Comparison of ENCODE assay signal across 8 cellular contexts in genomic region chr3:122794779-122795673, GRCh38. TPM values are rescaled to one million over a fixed set of nuclear protein-coding genes. Genes with fewer than 3 reads are reported as not detected.
DNase-seq lines count a peak whose midpoint lies in the region; ATAC-seq, FAIRE-seq and TF ChIP-seq lines count a peak whose summit lies in the region.

Gene SLC49A4 (plus strand): TSS chr3:122795069. CDS start chr3:122795193, 124 bp downstream.

- no peaks in the 10 kb centered on the region for H4K20me1 ChIP-seq in keratinocyte (ENCODE audit: control insufficient read depth, extremely low read depth, insufficient read depth, low read length)

- H3K4me3 ChIP-seq in bronchial epithelial cell (ENCODE audit: low read depth, low read length) (peak within 1 kb of the TSS; percentile 74), keratinocyte (ENCODE audit: control insufficient read depth in 2 of 3, extremely low read depth in 1 of 3, insufficient read depth in 2 of 3, low read depth in 1 of 3, low read length in 3 of 3) (peak within 1 kb of the TSS; percentile 66 to 85 (median 84))

- peak within 1 kb of the TSS; percentile 72 for H2AFZ ChIP-seq in keratinocyte (ENCODE audit: control insufficient read depth, low read length)

- H3K4me1 ChIP-seq in keratinocyte (ENCODE audit: control insufficient read depth, extremely low read depth, insufficient read depth, low read length): peaks cover 46% of the 10 kb centered on the region

- peak within 1 kb of the TSS; percentile 99 for H3K27ac ChIP-seq in keratinocyte (ENCODE audit: control insufficient read depth, insufficient read depth, low read length)

- H3K9ac ChIP-seq in keratinocyte (ENCODE audit: control insufficient read depth, extremely low read depth, insufficient read depth, low read length): peak within 1 kb of the TSS; percentile 87

- no peaks in the 10 kb centered on the region for H3K36me3 ChIP-seq in bronchial epithelial cell (ENCODE audit: control insufficient read depth, insufficient read depth, low read length)
- H3K36me3 ChIP-seq in keratinocyte (ENCODE audit: control insufficient read depth in 2 of 2, extremely low read depth in 1 of 2, insufficient read depth in 2 of 2, low read length in 2 of 2): peaks cover 0 to 2% of the 10 kb centered on the region in 2 experiments

- no peaks in the 10 kb centered on the region for H3K9me3 ChIP-seq in keratinocyte (ENCODE audit: control insufficient read depth, low read depth, low read length)

- peak within 1 kb of the TSS; percentile 89 for H3K4me2 ChIP-seq in keratinocyte (ENCODE audit: control insufficient read depth, extremely low read depth, insufficient read depth, low read depth, low read length)

- dilution Hi-C loops in keratinocyte (cut with MboI; ENCODE audit: extremely low pct_ligation_motif_present, low sequenced_read_pairs): no loop called here

- no peaks in the 10 kb centered on the region for H3K9me1 ChIP-seq in keratinocyte (ENCODE audit: control insufficient read depth, extremely low read depth, insufficient read depth, low read length)

- FAIRE-seq in bronchial epithelial cell (lab: Jason Lieb, UNC) (no peak), keratinocyte (lab: Jason Lieb, UNC) (no peak)

- DNase-seq in T follicular helper cell (ENCODE audit: low read depth) (peak; percentile 48), bronchial epithelial cell (ENCODE audit: low read depth) (peak; percentile 62), keratinocyte (ENCODE audit: low read depth, low spot score) (no peak), NCI-H2107 (lab: John Stamatoyannopoulos, UW) (no peak), NCI-H2227 treated with DMSO at 0.1 percent for 48 hours (lab: John Stamatoyannopoulos, UW) (no peak)
- DNase-seq in stimulated activated CD4-positive, alpha-beta T cell treated with anti-CD3 and anti-CD28 coated beads, Interleukin-1b, Interleukin-23, amount 100 ng/mL, for 1 hour (ENCODE audit: low read depth in 2 of 2): peak; percentile 5 to 44

- ATAC-seq in GM18858 (IDR thresholded peaks at IDR 0.05; ENCODE audit: unreplicated experiment): peak; percentile 64
- peak; percentile 77 for ATAC-seq in HG03045 (IDR thresholded peaks at IDR 0.05; ENCODE audit: unreplicated experiment)

- TF ChIP-seq CTCF in bronchial epithelial cell (IDR thresholded peaks at IDR 0.05; ENCODE audit: insufficient read depth, low read length, severe bottlenecking) (no peak), keratinocyte (optimal IDR thresholded peaks at IDR 0.05 in 1 of 3, IDR thresholded peaks at IDR 0.05 in 1 of 3, conservative IDR thresholded peaks at IDR 0.05 in 1 of 3; ENCODE audit: extremely low read depth in 1 of 3, insufficient read depth in 2 of 3, low read length in 3 of 3) (peak in 1 of 3 experiments; percentile 8)

- H3K79me2 ChIP-seq in keratinocyte (ENCODE audit: control insufficient read depth, insufficient read depth, low read length): peaks cover 17% of the 10 kb centered on the region

- H3K27me3 ChIP-seq in bronchial epithelial cell (ENCODE audit: control insufficient read depth, insufficient read depth, low read length) (no peaks in the 10 kb centered on the region), keratinocyte (ENCODE audit: control insufficient read depth, extremely low read depth, insufficient read depth, low read length) (no peaks in the 10 kb centered on the region)

RNA-seq across cellular contexts. Expression of gene SLC49A4, which starts in this region (rescaled TPM):
- 21.6 and 26.4 TPM in 2 replicates for total RNA-seq in bronchial epithelial cell
- 16.2 to 19.1 TPM (median 18.2 TPM) in 3 replicates for polyA plus RNA-seq in keratinocyte
- 9.5 TPM for polyA plus RNA-seq in keratinocyte (2011; ENCODE audit: low read depth)
- polyA plus RNA-seq in keratinocyte (2011; cell fraction: cytosol; rRNA removed): 9.0 and 14.1 TPM in 2 replicates
- 19.9 and 28.4 TPM in 2 replicates for polyA plus RNA-seq in keratinocyte (2011; cell fraction: nucleus; rRNA removed)
- 12.7 and 19.0 TPM in 2 replicates for polyA plus RNA-seq in keratinocyte (2012; ENCODE audit: low replicate concordance)
- polyA minus RNA-seq in keratinocyte: 14.8 to 24.9 TPM (median 20.4 TPM) in 3 replicates
- 22.3 TPM for polyA minus RNA-seq in keratinocyte (2011; cell fraction: cytosol; rRNA and poly(A)+ RNA removed)
- polyA minus RNA-seq in keratinocyte (2011; cell fraction: nucleus; rRNA and poly(A)+ RNA removed): 31.8 and 54.2 TPM in 2 replicates

Comparison
In these comparisons a context has a peak if more than half of its experiments do, and no peak if none do; other contexts are left out.
1. DNase-seq: peak in T follicular helper cell (single experiment), bronchial epithelial cell (single experiment) and stimulated activated CD4-positive, alpha-beta T cell treated with anti-CD3 and anti-CD28 coated beads, Interleukin-1b, Interleukin-23, amount 100 ng/mL, for 1 hour (2 of 2); none in keratinocyte (single experiment), NCI-H2107 (single experiment) and NCI-H2227 treated with DMSO at 0.1 percent for 48 hours (single experiment).